ENCODE assay signal across 28 cellular contexts in genomic region chr3:106140471-106140870, GRCh38.
"Had no signal": no experiment of that assay in that cellular context is flagged by ENCODE, and none has a peak within 500 bp of the region (broad histone marks: within the 10 kb centered on the region; RNA-seq: fewer than 3 reads in every experiment).

No MANE protein-coding gene starts in this region.

- H3K4me1 ChIP-seq: body of pancreas, esophagus muscularis mucosa, gastroesophageal sphincter, uterus had no signal

- H3K4me1 Mint-ChIP-seq: neural crest cell; stimulated activated naive B cell treated with anti-CD40 and anti-IgM and Interleukin-4, amounts not matched to agents 10 μg/mL and 1 μg/mL and 100 μg/mL, for 72 hours had no signal

- H3K27me3 Mint-ChIP-seq: stimulated activated naive B cell treated with anti-CD40 and anti-IgM and Interleukin-4, amounts not matched to agents 10 μg/mL and 1 μg/mL and 100 μg/mL, for 72 hours had no signal

- H3K27ac Mint-ChIP-seq: activated naive CD4-positive, alpha-beta T cell treated with anti-CD3 and anti-CD28 coated beads for 36 hours; stimulated activated naive B cell treated with anti-CD40 and anti-IgM and Interleukin-4, amounts not matched to agents 10 μg/mL and 1 μg/mL and 100 μg/mL, for 72 hours; T-helper 1 cell treated with Interleukin-12 subunit alpha and Interleukin-12 subunit beta and Interleukin-4 antibody, amounts not matched to agents 30 μg/mL and 1 μg/mL, for 36 hours had no signal

- H3K4me3 Mint-ChIP-seq: activated naive CD4-positive, alpha-beta T cell treated with anti-CD3 and anti-CD28 coated beads for 36 hours; activated T-cell treated with anti-CD3 and anti-CD28 coated beads, Interleukin-2, amount 50 U/mL, for 4 hours; neural crest cell; stimulated activated naive B cell treated with anti-CD40 and anti-IgM and Interleukin-4, amounts not matched to agents 10 μg/mL and 1 μg/mL and 100 μg/mL, for 72 hours; T-helper 1 cell treated with Interleukin-12 subunit alpha and Interleukin-12 subunit beta and Interleukin-4 antibody, amounts not matched to agents 30 μg/mL and 1 μg/mL, for 36 hours had no signal

- ATAC-seq: activated T-cell treated with anti-CD3 and anti-CD28 coated beads, Interleukin-2, amount 50 U/mL, for 4 hours; body of pancreas; gastroesophageal sphincter; mucosa of descending colon; sciatic nerve; stimulated activated naive B cell treated with anti-CD40 and anti-IgM and Interleukin-4, amounts not matched to agents 10 μg/mL and 1 μg/mL and 100 μg/mL, for 72 hours had no signal

- DNase-seq: activated CD4-positive, alpha-beta T cell treated with anti-CD3 and anti-CD28 coated beads for 4 hours; activated CD4-positive, alpha-beta T cell treated with anti-CD3 and anti-CD28 coated beads, Interleukin-2, amount 50 U/mL, for 48 hours; activated CD4-positive, CD25-positive, alpha-beta regulatory T cell; activated CD8-positive, alpha-beta memory T cell treated with anti-CD3 and anti-CD28 coated beads, Interleukin-2, amount 50 U/mL, for 48 hours; activated naive CD4-positive, alpha-beta T cell treated with anti-CD3 and anti-CD28 coated beads for 36 hours; activated T-cell treated with anti-CD3 and anti-CD28 coated beads, Interleukin-2, amount 50 U/mL, for 4 hours; anterior cingulate cortex; body of pancreas; caudate nucleus; dermis blood vessel endothelial cell; effector CD8-positive, alpha-beta T cell; head of caudate nucleus; mesenchymal stem cell; mucosa of descending colon; occipital lobe; posterior cingulate gyrus; small intestine; stimulated activated CD4-positive, alpha-beta T cell treated with anti-CD3 and anti-CD28 coated beads, Interleukin-2, amount 100 ng/mL, for 48 hours; stimulated activated CD8-positive, alpha-beta memory T cell treated with anti-CD3 and anti-CD28 coated beads, Interleukin-4, amount 100 ng/mL, for 48 hours; stimulated activated naive B cell treated with anti-CD40 and anti-IgM and Interleukin-4, amounts not matched to agents 10 μg/mL and 1 μg/mL and 100 μg/mL, for 72 hours; T1000; transverse colon; uterus had no signal

- H3K36me3 Mint-ChIP-seq: stimulated activated naive B cell treated with anti-CD40 and anti-IgM and Interleukin-4, amounts not matched to agents 10 μg/mL and 1 μg/mL and 100 μg/mL, for 72 hours had no signal

- H3K4me3 ChIP-seq: body of pancreas, esophagus muscularis mucosa, gastroesophageal sphincter, mucosa of descending colon, transverse colon, uterus had no signal

- H3K27ac ChIP-seq: body of pancreas, esophagus muscularis mucosa, gastroesophageal sphincter, transverse colon, uterus had no signal

- H3K36me3 ChIP-seq: esophagus muscularis mucosa, gastroesophageal sphincter, transverse colon, uterus had no signal

- H3K9me3 ChIP-seq: body of pancreas, esophagus muscularis mucosa, mucosa of descending colon, transverse colon, uterus had no signal

- H3K27me3 ChIP-seq: body of pancreas, esophagus muscularis mucosa, gastroesophageal sphincter, transverse colon, uterus had no signal

- H3K9me3 Mint-ChIP-seq: activated naive CD4-positive, alpha-beta T cell treated with anti-CD3 and anti-CD28 coated beads for 36 hours; activated T-cell treated with anti-CD3 and anti-CD28 coated beads, Interleukin-2, amount 50 U/mL, for 4 hours had no signal
